Comparison of ENCODE assay signal across 2 cellular contexts in genomic region chr15:65732698-65733097, GRCh38.
TF ChIP-seq lines count a peak whose summit lies in the region.

No MANE protein-coding gene starts in this region.

TF ChIP-seq in A549, 52 proteins besides CTCF, POLR2A, EP300 and RAD21 (continued from another document):
- TF ChIP-seq ATOH8 (CRISPR knock-in tag; IDR thresholded peaks at IDR 0.05; ENCODE audit: low read depth) (no peak), MAX (IDR thresholded peaks at IDR 0.05) (no peak), RNF2 (IDR thresholded peaks at IDR 0.05; ENCODE audit: borderline replicate concordance, low read depth) (no peak), ZSCAN20 (CRISPR knock-in tag; IDR thresholded peaks at IDR 0.05) (no peak), MAFK (IDR thresholded peaks at IDR 0.05; ENCODE audit: partially characterized antibody) (no peak), HEYL (CRISPR knock-in tag; IDR thresholded peaks at IDR 0.05) (no peak), FOSL2 (IDR thresholded peaks at IDR 0.05) (no peak), FOSL2 (CRISPR knock-in tag; IDR thresholded peaks at IDR 0.05) (no peak), NR3C1 (IDR thresholded peaks at IDR 0.05) (no peak), JUN (IDR thresholded peaks at IDR 0.05) (no peak), RARB (CRISPR knock-in tag; IDR thresholded peaks at IDR 0.05) (no peak), CEBPB (IDR thresholded peaks at IDR 0.05) (no peak)

TF ChIP-seq in IMR-90, 13 proteins besides CTCF, POLR2A, EP300 and RAD21 (continued from another document):
- TF ChIP-seq SMC3 (IDR thresholded peaks at IDR 0.05; ENCODE audit: low read depth, low read length) (no peak), MXI1 (IDR thresholded peaks at IDR 0.05; ENCODE audit: borderline replicate concordance, low read depth, low read length) (no peak), MAZ (IDR thresholded peaks at IDR 0.05; ENCODE audit: borderline replicate concordance, low read depth, low read length) (no peak)
